In the genomic region with DNA sequence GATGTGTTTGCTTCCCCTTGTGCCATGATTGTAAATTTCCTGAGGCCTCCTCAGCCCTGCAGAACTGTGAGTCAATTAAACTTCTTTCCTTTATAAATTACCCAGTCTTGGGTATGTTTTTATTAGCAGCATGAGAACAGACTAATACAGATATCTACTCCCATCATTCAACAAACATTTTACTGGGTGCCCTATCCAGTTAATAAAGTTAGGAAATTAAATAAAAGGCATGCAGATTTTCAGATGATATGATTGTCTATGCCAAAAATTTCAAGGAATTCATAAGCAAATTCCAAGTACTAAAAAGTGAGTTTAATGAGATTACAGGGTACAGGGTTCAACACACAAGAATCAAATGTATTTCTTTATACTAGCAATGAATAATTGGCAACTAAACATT, we compare ENCODE assay signal across 18 cellular contexts. TPM values are rescaled to one million over a fixed set of nuclear protein-coding genes. Genes with fewer than 3 reads are reported as not detected.
A peak's percentile ranks its signal among the peaks of the same experiment; 100 is the strongest.
DNase-seq lines count a peak whose midpoint lies in the region; ATAC-seq and TF ChIP-seq lines count a peak whose summit lies in the region.
"Had no signal": no experiment of that assay in that cellular context is flagged by ENCODE, and none has a peak within 500 bp of the region (broad histone marks: within the 10 kb centered on the region; RNA-seq: fewer than 3 reads in every experiment).

No MANE protein-coding gene starts in this region.

- CTCF ChIA-PET in SK-N-SH (lab: Yijun Ruan, JAX): no interaction called here

- no peak for TF ChIP-seq RAD21 in SK-N-SH (IDR thresholded peaks at IDR 0.05; ENCODE audit: low read length)

- H3F3A ChIP-seq in SK-N-SH (replicated peaks; ENCODE audit: insufficient read depth) (no peaks in the 10 kb centered on the region), GM23338 (replicated peaks; ENCODE audit: low read depth) (no peaks in the 10 kb centered on the region)

- H3K27ac Mint-ChIP-seq in nephron progenitor cell (peak overlapping the region; percentile 97), GM23338 (no peak overlapping the region)
- H3K27ac Mint-ChIP-seq: B cell; CD4-positive, alpha-beta T cell; CD8-positive, alpha-beta T cell had no signal

- ATAC-seq in SK-N-SH treated with all-trans-retinoic acid at 6 μM for 48 hours (no peak), GM23338 (no peak)
- ATAC-seq: A549; CD8-positive, alpha-beta T cell had no signal

- H2AFZ ChIP-seq in SK-N-SH (ENCODE audit: low read depth) (no peak overlapping the region), GM23338 (no peak overlapping the region)

- H3K27ac ChIP-seq in SK-N-SH (ENCODE audit: low read depth in 2 of 2, low read length in 1 of 2) (no peak overlapping the region), VCaP (peak overlapping the region; percentile 64), GM23338 (ENCODE audit: low read depth) (no peak overlapping the region)
- H3K27ac ChIP-seq: 22Rv1; A549; BLaER1 treated with 17β-estradiol and CSF1 and Interleukin-3, amounts not matched to agents 10 nM and 100 nM; C4-2B had no signal

- H3K27me3 ChIP-seq in SK-N-SH (ENCODE audit: insufficient read depth) (no peaks in the 10 kb centered on the region), GM23338 (ENCODE audit: insufficient read depth) (no peaks in the 10 kb centered on the region; the same call in 1 of the 2 replicates)
- H3K27me3 ChIP-seq: BLaER1 treated with 17β-estradiol and CSF1 and Interleukin-3, amounts not matched to agents 10 nM and 100 nM had no signal

- H3K4me3 Mint-ChIP-seq in nephron progenitor cell: no peak overlapping the region
- no peak overlapping the region for H3K4me3 Mint-ChIP-seq in GM23338
- H3K4me3 Mint-ChIP-seq: B cell; CD4-positive, alpha-beta T cell; CD8-positive, alpha-beta T cell had no signal

- DNase-seq in SK-N-SH (no peak), nephron progenitor cell (no peak), GM23338 (ENCODE audit: low spot score) (no peak), superior temporal gyrus (ENCODE audit: extremely low spot score) (no peak)
- DNase-seq: AML-193; Caco-2; Calu3; CD4-positive, alpha-beta T cell; CD8-positive, alpha-beta T cell; DMS79 treated with DMSO at 0.1 percent for 48 hours; GF-D8 had no signal

- H3K4me3 ChIP-seq in SK-N-SH (ENCODE audit: low read depth in 2 of 2, low read length in 1 of 2): no peak overlapping the region
- no peak overlapping the region for H3K4me3 ChIP-seq in GM23338
- H3K4me3 ChIP-seq: A549; BLaER1 treated with 17β-estradiol and CSF1 and Interleukin-3, amounts not matched to agents 10 nM and 100 nM had no signal

- H4K20me1 ChIP-seq in SK-N-SH (ENCODE audit: insufficient read depth) (no peaks in the 10 kb centered on the region), GM23338 (replicated peaks; ENCODE audit: insufficient read depth) (no peaks in the 10 kb centered on the region)
- H4K20me1 ChIP-seq: BLaER1 treated with 17β-estradiol and CSF1 and Interleukin-3, amounts not matched to agents 10 nM and 100 nM had no signal

- H3K27me3 Mint-ChIP-seq in nephron progenitor cell (ENCODE audit: low read depth, poor library complexity) (no peaks in the 10 kb centered on the region), GM23338 (ENCODE audit: insufficient read depth, low read depth, poor library complexity) (peaks cover 2% of the 10 kb centered on the region)
- H3K27me3 Mint-ChIP-seq: CD4-positive, alpha-beta T cell had no signal

- TF ChIP-seq CTCF in SK-N-SH (IDR thresholded peaks at IDR 0.05) (no peak), VCaP (conservative IDR thresholded peaks at IDR 0.05) (no peak), nephron progenitor cell (IDR thresholded peaks at IDR 0.05) (no peak), GM23338 (conservative IDR thresholded peaks at IDR 0.05; ENCODE audit: low read depth in 2 of 2) (no peak)

- H3K4me1 Mint-ChIP-seq in nephron progenitor cell (peaks cover 5% of the 10 kb centered on the region), GM23338 (peaks cover 2% of the 10 kb centered on the region; the same call in 1 of the 3 replicates)
- H3K4me1 Mint-ChIP-seq: B cell had no signal

- H3K9me3 Mint-ChIP-seq in nephron progenitor cell (no peaks in the 10 kb centered on the region), GM23338 (no peaks in the 10 kb centered on the region)
- H3K9me3 Mint-ChIP-seq: CD4-positive, alpha-beta T cell; CD8-positive, alpha-beta T cell had no signal

- no peaks in the 10 kb centered on the region for H3K36me3 ChIP-seq in SK-N-SH (replicated peaks in 1 of 2; ENCODE audit: control insufficient read depth in 1 of 2, insufficient read depth in 2 of 2, low read length in 1 of 2)
- H3K36me3 ChIP-seq in GM23338 (ENCODE audit: insufficient read depth): no peaks in the 10 kb centered on the region

- H3K9ac ChIP-seq in SK-N-SH: no peak overlapping the region
- H3K9ac ChIP-seq: BLaER1 treated with 17β-estradiol and CSF1 and Interleukin-3, amounts not matched to agents 10 nM and 100 nM had no signal

- H3K79me2 ChIP-seq in SK-N-SH (ENCODE audit: insufficient read depth) (no peaks in the 10 kb centered on the region), GM23338 (replicated peaks; ENCODE audit: insufficient read depth) (no peaks in the 10 kb centered on the region)

- POLR2A ChIA-PET in SK-N-SH (lab: Yijun Ruan, JAX): no interaction called here

- H3K4me1 ChIP-seq in SK-N-SH (ENCODE audit: control insufficient read depth in 1 of 2, insufficient read depth in 2 of 2, low read depth in 1 of 2, low read length in 1 of 2): no peaks in the 10 kb centered on the region
- no peaks in the 10 kb centered on the region for H3K4me1 ChIP-seq in GM23338 (ENCODE audit: insufficient read depth)
- H3K4me1 ChIP-seq: A549, Caco-2 had no signal

- H3K4me2 ChIP-seq in SK-N-SH: no peak overlapping the region
- no peak overlapping the region for H3K4me2 ChIP-seq in GM23338
- H3K4me2 ChIP-seq: A549 had no signal

- H3K9me2 ChIP-seq in SK-N-SH (no peaks in the 10 kb centered on the region), GM23338 (ENCODE audit: insufficient read depth) (no peaks in the 10 kb centered on the region)

- TF ChIP-seq EP300 in SK-N-SH (IDR thresholded peaks at IDR 0.05; ENCODE audit: borderline replicate concordance in 1 of 2, low read depth in 1 of 2, low read length in 1 of 2): no peak

- H3K36me3 Mint-ChIP-seq in nephron progenitor cell (ENCODE audit: low read depth): no peaks in the 10 kb centered on the region
- H3K36me3 Mint-ChIP-seq in GM23338 (ENCODE audit: low read depth): no peaks in the 10 kb centered on the region

- H3K9me3 ChIP-seq in SK-N-SH: no peaks in the 10 kb centered on the region
- H3K9me3 ChIP-seq: A549, Caco-2 had no signal

TF ChIP-seq in SK-N-SH treated with all-trans-retinoic acid at 6 μM for 48 hours, 23 proteins besides CTCF, POLR2A, EP300 and RAD21 (continues in another document):
- no peak for TF ChIP-seq ZFP30 (CRISPR knock-in tag; IDR thresholded peaks at IDR 0.05)
- no peak for TF ChIP-seq CSDC2 (CRISPR knock-in tag; IDR thresholded peaks at IDR 0.05)
- no peak for TF ChIP-seq TCF4 (CRISPR knock-in tag; IDR thresholded peaks at IDR 0.05; ENCODE audit: borderline replicate concordance)
- no peak for TF ChIP-seq RARB (CRISPR knock-in tag; IDR thresholded peaks at IDR 0.05)

TF ChIP-seq in SK-N-SH, 30 proteins besides CTCF, POLR2A, EP300 and RAD21 (continues in another document):
- TF ChIP-seq CHD2 (IDR thresholded peaks at IDR 0.05; ENCODE audit: low read length, partially characterized antibody) (no peak), NRF1 (IDR thresholded peaks at IDR 0.05; ENCODE audit: low read depth, low read length) (no peak), MXI1 (IDR thresholded peaks at IDR 0.05; ENCODE audit: low read depth, low read length) (no peak)
- TF ChIP-seq, protein P1, sequence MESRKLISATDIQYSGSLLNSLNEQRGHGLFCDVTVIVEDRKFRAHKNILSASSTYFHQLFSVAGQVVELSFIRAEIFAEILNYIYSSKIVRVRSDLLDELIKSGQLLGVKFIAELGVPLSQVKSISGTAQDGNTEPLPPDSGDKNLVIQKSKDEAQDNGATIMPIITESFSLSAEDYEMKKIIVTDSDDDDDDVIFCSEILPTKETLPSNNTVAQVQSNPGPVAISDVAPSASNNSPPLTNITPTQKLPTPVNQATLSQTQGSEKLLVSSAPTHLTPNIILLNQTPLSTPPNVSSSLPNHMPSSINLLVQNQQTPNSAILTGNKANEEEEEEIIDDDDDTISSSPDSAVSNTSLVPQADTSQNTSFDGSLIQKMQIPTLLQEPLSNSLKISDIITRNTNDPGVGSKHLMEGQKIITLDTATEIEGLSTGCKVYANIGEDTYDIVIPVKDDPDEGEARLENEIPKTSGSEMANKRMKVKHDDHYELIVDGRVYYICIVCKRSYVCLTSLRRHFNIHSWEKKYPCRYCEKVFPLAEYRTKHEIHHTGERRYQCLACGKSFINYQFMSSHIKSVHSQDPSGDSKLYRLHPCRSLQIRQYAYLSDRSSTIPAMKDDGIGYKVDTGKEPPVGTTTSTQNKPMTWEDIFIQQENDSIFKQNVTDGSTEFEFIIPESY (IDR thresholded peaks at IDR 0.05; ENCODE audit: borderline replicate concordance, low read depth): no peak

TF ChIP-seq in GM23338, 12 proteins besides CTCF, POLR2A, EP300 and RAD21 (continues in another document):
- no peak for TF ChIP-seq ZNF331 (CRISPR knock-in tag; IDR thresholded peaks at IDR 0.05; ENCODE audit: low read depth)
- no peak for TF ChIP-seq POLR2AphosphoS5 (IDR thresholded peaks at IDR 0.05; ENCODE audit: low read depth)
- no peak for TF ChIP-seq ZNF114 (CRISPR knock-in tag; IDR thresholded peaks at IDR 0.05)

RNA-seq across cellular contexts. Expression of gene LIN7C, which starts 33.5 kb away (rescaled TPM):
- polyA plus RNA-seq in SK-N-SH (2012; rRNA removed): 7.3 and 11.0 TPM in 2 replicates
- 13.7 and 16.3 TPM in 2 replicates for polyA plus RNA-seq in SK-N-SH (2012; cell fraction: cytosol; rRNA removed)
- 3.9 and 6.7 TPM in 2 replicates for polyA plus RNA-seq in SK-N-SH (2012; cell fraction: nucleus; rRNA removed)
- 61.0 and 65.6 TPM in 2 replicates for total RNA-seq in GM23338 (2014; rRNA removed; shearing (Covaris generic))
- polyA plus RNA-seq in GM23338 (2016; fragmentation: Nextera tagmentation; extraction: Ambion mirVana): 18.3 and 22.5 TPM in 2 replicates
